In genomic region chr11:10450451-10451398, GRCh38 we compare ENCODE assay signal across 8 cellular contexts. TPM values are rescaled to one million over a fixed set of nuclear protein-coding genes. Genes with fewer than 3 reads are reported as not detected.
DNase-seq lines count a peak whose midpoint lies in the region; ATAC-seq and TF ChIP-seq lines count a peak whose summit lies in the region.

No MANE protein-coding gene starts in this region.

- H3K4me3 ChIP-seq in HUES6 (ENCODE audit: low read depth, low read length) (peak overlapping the region; percentile 84), right lobe of liver (peak overlapping the region; percentile 53 to 67 (median 58)), BE2C (ENCODE audit: low read depth, low read length) (no peak overlapping the region)

- H3K9ac ChIP-seq in HUES6 (ENCODE audit: low read length): peak overlapping the region; percentile 75

- peaks cover 14% of the 10 kb centered on the region for H3K27me3 Mint-ChIP-seq in dendritic cell treated with granulocyte-macrophage colony-stimulating factor and Interleukin-4, amounts not matched to agents 40 ng/mL and 50 ng/mL, for 4 days

- H3K27ac ChIP-seq in HUES6 (ENCODE audit: low read depth, low read length) (no peak overlapping the region), right lobe of liver (peak overlapping the region; percentile 45 to 74 (median 51))

- DNase-seq in DMS79 treated with DMSO at 0.1 percent for 48 hours (lab: John Stamatoyannopoulos, UW) (peak; percentile 95), right lobe of liver (peak; percentile 68 to 79 (median 79)), GOT3 (lab: John Stamatoyannopoulos, UW) (no peak), BE2C (no peak)
- peak; percentile 35 to 50 for DNase-seq in activated CD4-positive, alpha-beta T cell treated with anti-CD3 and anti-CD28 coated beads for 4 hours
- peak; percentile 48 to 77 for DNase-seq in stimulated activated effector memory CD8-positive, alpha-beta T cell treated with anti-CD3 and anti-CD28 coated beads, Interleukin-12 subunit alpha, Interleukin-12 subunit beta, amount 100 ng/mL, for 72 hours (ENCODE audit: low spot score in 2 of 2)

- TF ChIP-seq CTCF in right lobe of liver (IDR thresholded peaks at IDR 0.05) (peak; percentile 53 to 66 (median 54)), BE2C (IDR thresholded peaks at IDR 0.05; ENCODE audit: low read depth, low read length) (no peak)

- peak overlapping the region; percentile 80 for H3K27ac Mint-ChIP-seq in dendritic cell treated with granulocyte-macrophage colony-stimulating factor and Interleukin-4, amounts not matched to agents 40 ng/mL and 50 ng/mL, for 4 days
- H3K27ac Mint-ChIP-seq in stimulated activated effector memory CD8-positive, alpha-beta T cell treated with anti-CD3 and anti-CD28 coated beads, Interleukin-12 subunit alpha, Interleukin-12 subunit beta, amount 100 ng/mL, for 72 hours: peak overlapping the region; percentile 95

- peak; percentile 85 to 90 (median 90) for ATAC-seq in right lobe of liver
- ATAC-seq in stimulated activated effector memory CD8-positive, alpha-beta T cell treated with anti-CD3 and anti-CD28 coated beads, Interleukin-12 subunit alpha, Interleukin-12 subunit beta, amount 100 ng/mL, for 72 hours: peak; percentile 73

- no peaks in the 10 kb centered on the region for H3K9me3 Mint-ChIP-seq in dendritic cell treated with granulocyte-macrophage colony-stimulating factor and Interleukin-4, amounts not matched to agents 40 ng/mL and 50 ng/mL, for 4 days
- H3K9me3 Mint-ChIP-seq in stimulated activated effector memory CD8-positive, alpha-beta T cell treated with anti-CD3 and anti-CD28 coated beads, Interleukin-12 subunit alpha, Interleukin-12 subunit beta, amount 100 ng/mL, for 72 hours: no peaks in the 10 kb centered on the region

- H3K9me3 ChIP-seq in HUES6 (ENCODE audit: control insufficient read depth, insufficient read depth, low read depth, low read length): no peaks in the 10 kb centered on the region
- H3K9me3 ChIP-seq in right lobe of liver: no peaks in the 10 kb centered on the region
- H3K9me3 ChIP-seq in BE2C: no peaks in the 10 kb centered on the region

- H3K4me1 Mint-ChIP-seq in dendritic cell treated with granulocyte-macrophage colony-stimulating factor and Interleukin-4, amounts not matched to agents 40 ng/mL and 50 ng/mL, for 4 days (ENCODE audit: low read depth): peaks cover 51% of the 10 kb centered on the region
- peaks cover 53% of the 10 kb centered on the region for H3K4me1 Mint-ChIP-seq in stimulated activated effector memory CD8-positive, alpha-beta T cell treated with anti-CD3 and anti-CD28 coated beads, Interleukin-12 subunit alpha, Interleukin-12 subunit beta, amount 100 ng/mL, for 72 hours

- WGBS in right lobe of liver (ENCODE audit: insufficient coverage, low coverage, low lambda C conversion rate, missing lambda C conversion rate): under 1% methylated on average over 23 of the region's 95 CpGs

- H3K27me3 ChIP-seq in HUES6 (ENCODE audit: control insufficient read depth, insufficient read depth, low read length) (peaks cover 34% of the 10 kb centered on the region), right lobe of liver (no peaks in the 10 kb centered on the region), BE2C (no peaks in the 10 kb centered on the region)

- H3K36me3 ChIP-seq in HUES6 (ENCODE audit: control insufficient read depth, insufficient read depth, low read length) (no peaks in the 10 kb centered on the region), right lobe of liver (no peaks in the 10 kb centered on the region), BE2C (no peaks in the 10 kb centered on the region)

- H3K36me3 Mint-ChIP-seq in dendritic cell treated with granulocyte-macrophage colony-stimulating factor and Interleukin-4, amounts not matched to agents 40 ng/mL and 50 ng/mL, for 4 days (ENCODE audit: low read depth): no peaks in the 10 kb centered on the region
- peaks cover 9% of the 10 kb centered on the region for H3K36me3 Mint-ChIP-seq in stimulated activated effector memory CD8-positive, alpha-beta T cell treated with anti-CD3 and anti-CD28 coated beads, Interleukin-12 subunit alpha, Interleukin-12 subunit beta, amount 100 ng/mL, for 72 hours

- peak overlapping the region; percentile 75 for H3K4me3 Mint-ChIP-seq in dendritic cell treated with granulocyte-macrophage colony-stimulating factor and Interleukin-4, amounts not matched to agents 40 ng/mL and 50 ng/mL, for 4 days
- H3K4me3 Mint-ChIP-seq in stimulated activated effector memory CD8-positive, alpha-beta T cell treated with anti-CD3 and anti-CD28 coated beads, Interleukin-12 subunit alpha, Interleukin-12 subunit beta, amount 100 ng/mL, for 72 hours: peak overlapping the region; percentile 84

- intact Hi-C loops in dendritic cell treated with granulocyte-macrophage colony-stimulating factor and Interleukin-4, amounts not matched to agents 40 ng/mL and 50 ng/mL, for 4 days (cut with micrococcal nuclease): no loop called here
- intact Hi-C loops in right lobe of liver (cut with DNase I): no loop called here

- peak; percentile 51 for TF ChIP-seq POLR2A in right lobe of liver (IDR thresholded peaks at IDR 0.05)

- H3K4me1 ChIP-seq in HUES6 (ENCODE audit: control insufficient read depth, insufficient read depth, low read length) (peaks cover 18% of the 10 kb centered on the region), right lobe of liver (no peaks in the 10 kb centered on the region), BE2C (peaks cover 4% of the 10 kb centered on the region; the same call in 1 of the 2 replicates)

RNA-seq across cellular contexts. Expression of gene AMPD3, which starts 4.3 kb away (rescaled TPM):
- total RNA-seq in right lobe of liver: 1 to 10 TPM in 5 of 6 experiments, under 1 TPM in 1; 0.98 to 5.0 (median 1.8) TPM
- polyA plus RNA-seq in BE2C (2012; ENCODE audit: insufficient read depth, insufficient read length, low read depth): 11.3 TPM

Comparison
In these comparisons a context has a peak if more than half of its experiments do, and no peak if none do; other contexts are left out.
1. DNase-seq: peak in DMS79 treated with DMSO at 0.1 percent for 48 hours (single experiment), activated CD4-positive, alpha-beta T cell treated with anti-CD3 and anti-CD28 coated beads for 4 hours (2 of 2), right lobe of liver (3 of 3) and stimulated activated effector memory CD8-positive, alpha-beta T cell treated with anti-CD3 and anti-CD28 coated beads, Interleukin-12 subunit alpha, Interleukin-12 subunit beta, amount 100 ng/mL, for 72 hours (2 of 2); none in GOT3 (single experiment) and BE2C (single experiment).